In genomic region chr18:74551936-74552555, GRCh38 we compare ENCODE assay signal across 9 cellular contexts. TPM values are rescaled to one million over a fixed set of nuclear protein-coding genes. Genes with fewer than 3 reads are reported as not detected.
DNase-seq lines count a peak whose midpoint lies in the region; ATAC-seq and TF ChIP-seq lines count a peak whose summit lies in the region.
"Had no signal": no experiment of that assay in that cellular context is flagged by ENCODE, and none has a peak within 500 bp of the region (broad histone marks: within the 10 kb centered on the region; RNA-seq: fewer than 3 reads in every experiment).

No MANE protein-coding gene starts in this region.

- H4K91ac ChIP-seq in neuronal stem cell (ENCODE audit: low read depth, low read length, poor library complexity) = no peak overlapping the region

- H3K27me3 ChIP-seq in GM23338 (ENCODE audit: insufficient read depth) (no peaks in the 10 kb centered on the region), neuronal stem cell (ENCODE audit: control insufficient read depth in 3 of 3, insufficient read depth in 3 of 3, low read depth in 1 of 3, low read length in 3 of 3) (peaks cover 0 to 35% (median 0%) of the 10 kb centered on the region in 3 experiments)

- H3K9me3 ChIP-seq in neuronal stem cell (replicated peaks in 1 of 2; ENCODE audit: control insufficient read depth in 2 of 2, insufficient read depth in 1 of 2, low read depth in 1 of 2, low read length in 2 of 2) = peaks cover 9 to 20% of the 10 kb centered on the region in 2 donors

- peaks cover 28% of the 10 kb centered on the region for H3K36me3 Mint-ChIP-seq in GM23338 (ENCODE audit: low read depth)

- peak; percentile 91 for DNase-seq in ELF-1 (ENCODE audit: low read depth, low spot score)
- peak; percentile 95 for DNase-seq in GM23338 (ENCODE audit: low spot score)
- DNase-seq in RPMI7951 (ENCODE audit: low read depth) = peak; percentile 65
- DNase-seq in activated T-helper 1 cell treated with Interleukin-2 at 50 U/mL for 16 hours (ENCODE audit: low read depth) = peak; percentile 50
- peak; percentile 90 for DNase-seq in fibroblast of pulmonary artery (ENCODE audit: low read depth)
- DNase-seq in neuronal stem cell (ENCODE audit: low spot score) = peak; percentile 64
- peak; percentile 97 for DNase-seq in superior temporal gyrus (ENCODE audit: extremely low spot score)

- H3K4me3 ChIP-seq in GM23338 (no peak overlapping the region), fibroblast of pulmonary artery (replicated peaks; ENCODE audit: low read depth, low read length) (no peak overlapping the region), neuronal stem cell (ENCODE audit: low read length in 2 of 2) (no peak overlapping the region)

- no peak overlapping the region for H3K4ac ChIP-seq in neuronal stem cell (ENCODE audit: low read length)

- H3K18ac ChIP-seq in neuronal stem cell (ENCODE audit: low read length) = no peak overlapping the region

- no peak overlapping the region for H4K8ac ChIP-seq in neuronal stem cell (ENCODE audit: low read depth, low read length)

- no peak overlapping the region for H2BK120ac ChIP-seq in neuronal stem cell (ENCODE audit: low read depth, low read length)

- H3K79me2 ChIP-seq in GM23338 (replicated peaks; ENCODE audit: insufficient read depth) = no peaks in the 10 kb centered on the region

- peaks cover 6% of the 10 kb centered on the region for H3K27me3 Mint-ChIP-seq in GM23338 (ENCODE audit: insufficient read depth, low read depth, poor library complexity)

- H3K27ac ChIP-seq in GM23338 (ENCODE audit: low read depth) (no peak overlapping the region), neuronal stem cell (replicated peaks; ENCODE audit: low read length) (no peak overlapping the region)

- H3K4me2 ChIP-seq in GM23338 = no peak overlapping the region
- H3K4me2 ChIP-seq in neuronal stem cell (ENCODE audit: insufficient read depth, low read length, poor library complexity, severe bottlenecking) = no peak overlapping the region

- H2BK12ac ChIP-seq in neuronal stem cell (ENCODE audit: low read length) = no peak overlapping the region

- no peak overlapping the region for H2BK15ac ChIP-seq in neuronal stem cell (ENCODE audit: low read length)

- H2BK5ac ChIP-seq in neuronal stem cell (ENCODE audit: low read length) = no peak overlapping the region

- peaks cover 2% of the 10 kb centered on the region; the same call in 1 of the 3 replicates for H3K4me1 Mint-ChIP-seq in GM23338

- no peaks in the 10 kb centered on the region for H4K20me1 ChIP-seq in GM23338 (replicated peaks; ENCODE audit: insufficient read depth)

- H3K4me3 Mint-ChIP-seq in GM23338 = no peak overlapping the region

- no peak overlapping the region for H2AK5ac ChIP-seq in neuronal stem cell (ENCODE audit: low read depth, low read length)

- H2AFZ ChIP-seq in GM23338 (no peak overlapping the region), neuronal stem cell (ENCODE audit: low read length) (no peak overlapping the region)

- H3K9me3 Mint-ChIP-seq in GM23338 = peaks cover 49% of the 10 kb centered on the region

- no peak overlapping the region for H3K14ac ChIP-seq in neuronal stem cell (ENCODE audit: low read length)

- no peaks in the 10 kb centered on the region for H3K4me1 ChIP-seq in GM23338 (ENCODE audit: insufficient read depth)
- H3K4me1 ChIP-seq in neuronal stem cell (ENCODE audit: control insufficient read depth in 2 of 2, insufficient read depth in 1 of 2, low read depth in 1 of 2, low read length in 2 of 2) = peaks cover 0 to 7% of the 10 kb centered on the region in 2 donors

- H3K36me3 ChIP-seq in GM23338 (ENCODE audit: insufficient read depth) (peaks cover 6% of the 10 kb centered on the region), neuronal stem cell (replicated peaks in 1 of 2; ENCODE audit: control insufficient read depth in 2 of 2, insufficient read depth in 2 of 2, low read length in 2 of 2) (no peaks in the 10 kb centered on the region)

- H3K9ac ChIP-seq in neuronal stem cell (ENCODE audit: low read depth, low read length, poor library complexity) = no peak overlapping the region

- H3K9me2 ChIP-seq in GM23338 (ENCODE audit: insufficient read depth) = no peaks in the 10 kb centered on the region

- peak; percentile 100 for ATAC-seq in GM23338

- no peaks in the 10 kb centered on the region for H3F3A ChIP-seq in GM23338 (replicated peaks; ENCODE audit: low read depth)

- H3K27ac Mint-ChIP-seq in GM23338 = no peak overlapping the region

- no CpG with 5 or more reads among the region's 5 CpGs for WGBS in neuronal stem cell (ENCODE audit: extremely low coverage in 2 of 2, insufficient read length in 2 of 2, insufficient replicate concordance in 1 of 2), 2 donors

- no peaks in the 10 kb centered on the region for H3K79me1 ChIP-seq in neuronal stem cell (ENCODE audit: low read depth, low read length)

- H3K23ac ChIP-seq in neuronal stem cell (ENCODE audit: low read depth, low read length, poor library complexity) = no peak overlapping the region

- TF ChIP-seq CTCF in GM23338 (conservative IDR thresholded peaks at IDR 0.05; ENCODE audit: low read depth in 2 of 2) (peak; percentile 83 to 93), LNCAP (IDR thresholded peaks at IDR 0.05) (peak; percentile 82), fibroblast of pulmonary artery (IDR thresholded peaks at IDR 0.05; ENCODE audit: low read length, missing control alignments) (peak; percentile 88)

TF ChIP-seq in GM23338, 12 proteins besides CTCF, POLR2A, EP300 and RAD21 (continues in another document):
- TF ChIP-seq EZH2 (IDR thresholded peaks at IDR 0.05; ENCODE audit: low read depth, unreplicated experiment) (no peak), STAT1 (IDR thresholded peaks at IDR 0.05; ENCODE audit: unreplicated experiment) (no peak), CREB1 (CRISPR knock-in tag; IDR thresholded peaks at IDR 0.05; ENCODE audit: low read depth) (no peak), POLR2AphosphoS5 (IDR thresholded peaks at IDR 0.05; ENCODE audit: low read depth) (no peak), ZNF114 (CRISPR knock-in tag; IDR thresholded peaks at IDR 0.05) (no peak), NANOG (IDR thresholded peaks at IDR 0.05; ENCODE audit: borderline replicate concordance) (no peak), ZNF331 (CRISPR knock-in tag; IDR thresholded peaks at IDR 0.05; ENCODE audit: low read depth) (no peak)
- TF ChIP-seq, protein P1, sequence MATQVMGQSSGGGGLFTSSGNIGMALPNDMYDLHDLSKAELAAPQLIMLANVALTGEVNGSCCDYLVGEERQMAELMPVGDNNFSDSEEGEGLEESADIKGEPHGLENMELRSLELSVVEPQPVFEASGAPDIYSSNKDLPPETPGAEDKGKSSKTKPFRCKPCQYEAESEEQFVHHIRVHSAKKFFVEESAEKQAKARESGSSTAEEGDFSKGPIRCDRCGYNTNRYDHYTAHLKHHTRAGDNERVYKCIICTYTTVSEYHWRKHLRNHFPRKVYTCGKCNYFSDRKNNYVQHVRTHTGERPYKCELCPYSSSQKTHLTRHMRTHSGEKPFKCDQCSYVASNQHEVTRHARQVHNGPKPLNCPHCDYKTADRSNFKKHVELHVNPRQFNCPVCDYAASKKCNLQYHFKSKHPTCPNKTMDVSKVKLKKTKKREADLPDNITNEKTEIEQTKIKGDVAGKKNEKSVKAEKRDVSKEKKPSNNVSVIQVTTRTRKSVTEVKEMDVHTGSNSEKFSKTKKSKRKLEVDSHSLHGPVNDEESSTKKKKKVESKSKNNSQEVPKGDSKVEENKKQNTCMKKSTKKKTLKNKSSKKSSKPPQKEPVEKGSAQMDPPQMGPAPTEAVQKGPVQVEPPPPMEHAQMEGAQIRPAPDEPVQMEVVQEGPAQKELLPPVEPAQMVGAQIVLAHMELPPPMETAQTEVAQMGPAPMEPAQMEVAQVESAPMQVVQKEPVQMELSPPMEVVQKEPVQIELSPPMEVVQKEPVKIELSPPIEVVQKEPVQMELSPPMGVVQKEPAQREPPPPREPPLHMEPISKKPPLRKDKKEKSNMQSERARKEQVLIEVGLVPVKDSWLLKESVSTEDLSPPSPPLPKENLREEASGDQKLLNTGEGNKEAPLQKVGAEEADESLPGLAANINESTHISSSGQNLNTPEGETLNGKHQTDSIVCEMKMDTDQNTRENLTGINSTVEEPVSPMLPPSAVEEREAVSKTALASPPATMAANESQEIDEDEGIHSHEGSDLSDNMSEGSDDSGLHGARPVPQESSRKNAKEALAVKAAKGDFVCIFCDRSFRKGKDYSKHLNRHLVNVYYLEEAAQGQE (IDR thresholded peaks at IDR 0.05; ENCODE audit: unreplicated experiment) = no peak
- TF ChIP-seq, protein P2, sequence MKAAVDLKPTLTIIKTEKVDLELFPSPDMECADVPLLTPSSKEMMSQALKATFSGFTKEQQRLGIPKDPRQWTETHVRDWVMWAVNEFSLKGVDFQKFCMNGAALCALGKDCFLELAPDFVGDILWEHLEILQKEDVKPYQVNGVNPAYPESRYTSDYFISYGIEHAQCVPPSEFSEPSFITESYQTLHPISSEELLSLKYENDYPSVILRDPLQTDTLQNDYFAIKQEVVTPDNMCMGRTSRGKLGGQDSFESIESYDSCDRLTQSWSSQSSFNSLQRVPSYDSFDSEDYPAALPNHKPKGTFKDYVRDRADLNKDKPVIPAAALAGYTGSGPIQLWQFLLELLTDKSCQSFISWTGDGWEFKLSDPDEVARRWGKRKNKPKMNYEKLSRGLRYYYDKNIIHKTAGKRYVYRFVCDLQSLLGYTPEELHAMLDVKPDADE (IDR thresholded peaks at IDR 0.05) = no peak

RNA-seq across cellular contexts. Expression of gene CNDP1, which starts 17.7 kb away (rescaled TPM):
- 0.03 TPM in 1 of 2 replicates, not detected in the other for total RNA-seq in GM23338 (2014; rRNA removed; shearing (Covaris generic))
- 0.11 TPM in 1 of 2 replicates, not detected in the other for polyA plus RNA-seq in GM23338 (2016; fragmentation: Nextera tagmentation; extraction: Ambion mirVana)
- total RNA-seq in RPMI7951 (2014; rRNA removed; shearing (Covaris generic)) = not detected in 2 replicates
- 0.15 TPM for polyA plus RNA-seq in neuronal stem cell (2013, experiment 1 of 2)
- polyA plus RNA-seq in neuronal stem cell (2013, experiment 2 of 2) = 0.25 TPM
- total RNA-seq: skeletal muscle tissue had no signal

RNA-seq across cellular contexts. Expression of gene ZNF407, which starts 45.6 kb away (rescaled TPM):
- total RNA-seq in GM23338 (2014; rRNA removed; shearing (Covaris generic)) = 8.5 and 10.4 TPM in 2 replicates
- polyA plus RNA-seq in GM23338 (2016; fragmentation: Nextera tagmentation; extraction: Ambion mirVana) = 2.1 and 2.6 TPM in 2 replicates
- total RNA-seq in RPMI7951 (2014; rRNA removed; shearing (Covaris generic)) = 4.8 and 5.3 TPM in 2 replicates
- polyA plus RNA-seq in neuronal stem cell (2013, experiment 1 of 2) = 1.7 TPM
- polyA plus RNA-seq in neuronal stem cell (2013, experiment 2 of 2) = 1.8 TPM

RNA-seq across cellular contexts. Expression of gene CNDP2, which starts 55.9 kb away (rescaled TPM):
- 172 and 175 TPM in 2 replicates for total RNA-seq in GM23338 (2014; rRNA removed; shearing (Covaris generic))
- polyA plus RNA-seq in GM23338 (2016; fragmentation: Nextera tagmentation; extraction: Ambion mirVana) = 116 and 117 TPM in 2 replicates
- total RNA-seq in RPMI7951 (2014; rRNA removed; shearing (Covaris generic)) = 24.7 and 34.7 TPM in 2 replicates
- polyA plus RNA-seq in neuronal stem cell (2013, experiment 1 of 2) = 104 TPM
- 104 TPM for polyA plus RNA-seq in neuronal stem cell (2013, experiment 2 of 2)
